In the genomic region with DNA sequence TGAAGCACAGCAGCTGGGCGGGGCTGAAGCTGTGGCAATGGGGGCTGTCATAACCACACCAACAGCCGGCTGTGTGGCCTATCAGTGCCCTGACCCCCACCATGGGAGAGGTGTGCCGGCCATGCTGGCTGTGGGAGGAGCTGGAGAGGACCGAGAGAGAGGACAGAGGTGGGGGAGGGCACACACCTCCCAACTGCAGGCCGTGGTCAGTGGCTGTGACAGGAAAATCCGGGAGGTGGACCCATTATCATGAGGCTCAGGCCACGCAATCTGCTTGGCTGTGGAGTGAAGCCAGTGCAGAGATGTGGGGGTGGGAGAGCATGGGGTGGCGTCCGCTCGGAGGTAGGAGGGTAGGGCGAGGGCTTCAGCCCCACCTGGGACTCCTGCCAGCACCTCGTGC, we compare ENCODE assay signal across 17 cellular contexts.
A peak's percentile ranks its signal among the peaks of the same experiment; 100 is the strongest.
DNase-seq lines count a peak whose midpoint lies in the region; ATAC-seq, FAIRE-seq and TF ChIP-seq lines count a peak whose summit lies in the region.
"Had no signal": no experiment of that assay in that cellular context is flagged by ENCODE, and none has a peak within 500 bp of the region (broad histone marks: within the 10 kb centered on the region; RNA-seq: fewer than 3 reads in every experiment).

No MANE protein-coding gene starts in this region.

- DNase-seq in right cardiac atrium (peak in 2 of 3 donors; percentile 37 to 43), heart right ventricle (no peak), astrocyte (ENCODE audit: low read depth) (no peak), mesothelial cell of epicardium (ENCODE audit: low spot score in 2 of 2, unreplicated experiment in 2 of 2) (no peak), head of caudate nucleus (no peak), NCI-H446 (lab: John Stamatoyannopoulos, UW) (no peak), GDM1 (lab: John Stamatoyannopoulos, UW) (no peak)
- DNase-seq: 8988T; C1 segment of cervical spinal cord; CD4-positive, alpha-beta T cell; DMS153; DMS79; GF-D8; H9 had no signal

- H3K36me3 Mint-ChIP-seq in astrocyte (ENCODE audit: low read depth, unreplicated experiment) (peaks cover 3% of the 10 kb centered on the region), mesothelial cell of epicardium (no peaks in the 10 kb centered on the region)

- H3K27ac Mint-ChIP-seq in astrocyte (ENCODE audit: unreplicated experiment): no peak overlapping the region
- H3K27ac Mint-ChIP-seq in mesothelial cell of epicardium: peak overlapping the region; percentile 24
- H3K27ac Mint-ChIP-seq: CD4-positive, alpha-beta T cell; H9 had no signal

- no peak overlapping the region for H2AFZ ChIP-seq in astrocyte (ENCODE audit: low read depth, low read length)

- no peak overlapping the region for H3K27ac ChIP-seq in right cardiac atrium (ENCODE audit: low read length)
- H3K27ac ChIP-seq in heart right ventricle: no peak overlapping the region
- H3K27ac ChIP-seq in astrocyte (ENCODE audit: low read depth, low read length): no peak overlapping the region

- H4K20me1 ChIP-seq in astrocyte (ENCODE audit: insufficient read depth, low read length): no peaks in the 10 kb centered on the region

- no peak overlapping the region for H3K4me3 ChIP-seq in right cardiac atrium (ENCODE audit: low read length)
- H3K4me3 ChIP-seq in heart right ventricle: no peak overlapping the region
- H3K4me3 ChIP-seq in astrocyte (ENCODE audit: insufficient read depth, low read depth, low read length): no peak overlapping the region

- H3K4me2 ChIP-seq in astrocyte (ENCODE audit: low read length): no peak overlapping the region

- 59% methylated on average over 12 of the region's 12 CpGs for WGBS in right cardiac atrium
- 67 to 68% methylated on average over 12 of the region's 12 CpGs for WGBS in heart right ventricle, 2 donors

- H3K36me3 ChIP-seq in heart right ventricle: no peaks in the 10 kb centered on the region
- H3K36me3 ChIP-seq in astrocyte (ENCODE audit: insufficient read depth, low read length): no peaks in the 10 kb centered on the region

- intact Hi-C loops in right cardiac atrium (cut with DNase I) (no loop called here), heart right ventricle (cut with DNase I) (no loop called here), head of caudate nucleus (cut with DNase I) (no loop called here)

- peaks cover 2% of the 10 kb centered on the region for H3K27me3 Mint-ChIP-seq in astrocyte (ENCODE audit: low read depth, unreplicated experiment)
- no peaks in the 10 kb centered on the region for H3K27me3 Mint-ChIP-seq in mesothelial cell of epicardium (ENCODE audit: low read depth)
- H3K27me3 Mint-ChIP-seq: CD4-positive, alpha-beta T cell had no signal

- FAIRE-seq in astrocyte (lab: Jason Lieb, UNC): no peak
- FAIRE-seq: H1, HepG2 had no signal

- TF ChIP-seq CTCF in heart right ventricle (IDR thresholded peaks at IDR 0.05) (no peak), astrocyte (IDR thresholded peaks at IDR 0.05; ENCODE audit: insufficient read depth, low read depth, low read length) (no peak), mesothelial cell of epicardium (IDR thresholded peaks at IDR 0.05; ENCODE audit: unreplicated experiment) (no peak)

- no peaks in the 10 kb centered on the region for H3K9me3 ChIP-seq in right cardiac atrium (ENCODE audit: control insufficient read depth, low read length)
- H3K9me3 ChIP-seq in heart right ventricle: peaks cover 0 to 11% (median 0%) of the 10 kb centered on the region in 11 donors
- peaks cover 11% of the 10 kb centered on the region for H3K9me3 ChIP-seq in astrocyte (ENCODE audit: insufficient read depth, low read depth, low read length)

- H3K9ac ChIP-seq in astrocyte (ENCODE audit: low read length): no peak overlapping the region

- H3K9me3 Mint-ChIP-seq in astrocyte (ENCODE audit: unreplicated experiment) (no peaks in the 10 kb centered on the region), mesothelial cell of epicardium (no peaks in the 10 kb centered on the region)
- H3K9me3 Mint-ChIP-seq: CD4-positive, alpha-beta T cell; H9 had no signal

- H3K4me1 Mint-ChIP-seq in astrocyte (ENCODE audit: low read depth, unreplicated experiment) (peaks cover 14% of the 10 kb centered on the region), mesothelial cell of epicardium (peaks cover 13% of the 10 kb centered on the region)

- H3K79me2 ChIP-seq in astrocyte (ENCODE audit: insufficient read depth, low read length): no peaks in the 10 kb centered on the region

- ATAC-seq in right cardiac atrium (no peak), heart right ventricle (no peak), GM21717 (IDR thresholded peaks at IDR 0.05; ENCODE audit: unreplicated experiment) (no peak)
- ATAC-seq: HepG2 had no signal

- no peaks in the 10 kb centered on the region for H3K27me3 ChIP-seq in right cardiac atrium (ENCODE audit: control insufficient read depth, insufficient read depth)
- H3K27me3 ChIP-seq in heart right ventricle: peaks cover 0 to 11% (median 0%) of the 10 kb centered on the region in 7 donors
- H3K27me3 ChIP-seq in astrocyte (ENCODE audit: insufficient read depth, low read length): no peaks in the 10 kb centered on the region

- H3K4me1 ChIP-seq in right cardiac atrium (ENCODE audit: control insufficient read depth, insufficient read depth, low read length) (no peaks in the 10 kb centered on the region), heart right ventricle (peaks cover 0 to 19% (median 9%) of the 10 kb centered on the region in 9 donors), astrocyte (ENCODE audit: insufficient read depth, low read length) (peaks cover 18% of the 10 kb centered on the region)

- H3K4me3 Mint-ChIP-seq in astrocyte (ENCODE audit: unreplicated experiment) (peak overlapping the region; percentile 14), mesothelial cell of epicardium (no peak overlapping the region)
- H3K4me3 Mint-ChIP-seq: CD4-positive, alpha-beta T cell; H9 had no signal

Comparison
In these comparisons a context has a peak if more than half of its experiments do, and no peak if none do; other contexts are left out.
1. DNase-seq: peak in right cardiac atrium (2 of 3); none in heart right ventricle (0 of 2), astrocyte (single experiment), mesothelial cell of epicardium (0 of 2), head of caudate nucleus (0 of 42), NCI-H446 (0 of 2) and GDM1 (single experiment).